In the genomic region with DNA sequence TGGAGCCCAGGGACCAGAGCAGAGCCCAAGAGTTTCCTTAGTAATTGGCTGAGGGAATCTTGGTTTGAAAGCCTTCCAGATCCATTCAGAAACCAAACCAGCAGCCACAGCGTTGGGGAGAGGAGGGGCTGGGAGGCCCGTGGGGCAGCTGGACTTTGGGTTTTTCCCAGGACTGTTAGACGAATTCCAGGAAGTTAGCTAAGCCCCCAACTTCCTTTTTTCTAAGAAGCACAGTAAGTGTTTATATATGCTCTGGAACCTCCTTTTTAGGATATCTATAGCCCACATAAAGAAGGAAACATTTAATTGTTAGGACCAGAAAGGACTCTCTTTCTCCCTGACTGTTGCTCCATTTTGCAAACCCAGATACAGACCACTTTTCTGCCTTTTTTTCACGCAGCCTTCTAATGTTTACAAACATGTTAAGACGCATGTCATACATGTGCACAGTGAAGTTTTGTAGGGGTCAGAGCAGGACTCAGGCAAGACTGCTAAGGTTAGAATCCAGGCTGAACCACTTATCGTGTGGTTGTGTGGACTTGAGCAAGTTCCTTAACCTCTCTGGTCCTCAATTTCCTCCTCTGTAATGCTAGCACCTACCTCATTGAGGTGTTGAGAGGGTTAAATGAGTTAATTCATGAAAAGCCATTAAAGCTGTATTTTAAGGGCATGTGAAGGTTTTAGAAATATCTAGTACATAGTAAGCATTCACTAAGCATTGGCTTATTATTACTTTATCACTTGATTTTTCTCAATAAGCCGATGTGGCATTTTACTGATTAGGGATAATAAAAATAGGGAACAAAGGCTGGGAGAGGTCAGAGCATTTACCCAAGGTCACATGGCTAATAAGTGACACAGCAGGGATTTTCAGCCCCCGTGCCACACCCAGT, we compare ENCODE assay signal across 11 cellular contexts. TPM values are rescaled to one million over a fixed set of nuclear protein-coding genes. Genes with fewer than 3 reads are reported as not detected.
DNase-seq lines count a peak whose midpoint lies in the region; FAIRE-seq and TF ChIP-seq lines count a peak whose summit lies in the region.
"Had no signal": no experiment of that assay in that cellular context is flagged by ENCODE, and none has a peak within 500 bp of the region (broad histone marks: within the 10 kb centered on the region; RNA-seq: fewer than 3 reads in every experiment).

No MANE protein-coding gene starts in this region.

- CTCF ChIA-PET in CD4-positive, alpha-beta memory T cell (lab: Charles Lee; ENCODE audit: partially characterized antibody): no interaction called here

- no peak overlapping the region for H3K27ac Mint-ChIP-seq in CD4-positive, alpha-beta memory T cell

- no peak overlapping the region for H3K4me2 ChIP-seq in parathyroid adenoma (ENCODE audit: low read length)

- H3K4me1 Mint-ChIP-seq in CD4-positive, alpha-beta memory T cell: peaks cover 0 to 2% (median 0%) of the 10 kb centered on the region in 4 donors

- no peaks in the 10 kb centered on the region for H3K79me2 ChIP-seq in parathyroid adenoma

- H3K9me3 Mint-ChIP-seq in CD4-positive, alpha-beta memory T cell: peaks cover 0 to 1% (median 0%) of the 10 kb centered on the region in 8 donors

- H3K36me3 ChIP-seq in SJSA1 (no peaks in the 10 kb centered on the region), parathyroid adenoma (ENCODE audit: control insufficient read depth, insufficient read depth, low read length) (no peaks in the 10 kb centered on the region)
- no peaks in the 10 kb centered on the region for H3K36me3 ChIP-seq in CD4-positive, alpha-beta memory T cell (ENCODE audit: insufficient read depth, low read length)

- intact Hi-C loops in CD4-positive, alpha-beta memory T cell (cut with micrococcal nuclease): no loop called here

- no peak overlapping the region for H3K4me3 ChIP-seq in SJSA1
- no peak overlapping the region for H3K4me3 ChIP-seq in fibroblast of villous mesenchyme (ENCODE audit: low read depth, low read length)
- H3K4me3 ChIP-seq in parathyroid adenoma (ENCODE audit: low read depth, low read length): no peak overlapping the region
- H3K4me3 ChIP-seq in CD4-positive, alpha-beta memory T cell (ENCODE audit: low read length in 2 of 2): no peak overlapping the region
- H3K4me3 ChIP-seq: testis had no signal

- DNase-seq in EL (peak; percentile 62), SJSA1 (ENCODE audit: low read depth in 1 of 2, low spot score in 2 of 2) (peak; percentile 62 to 71), fibroblast of villous mesenchyme (ENCODE audit: low read depth) (peak; percentile 91), putamen (ENCODE audit: low spot score) (no peak), GM19239 (ENCODE audit: insufficient read length, low spot score) (no peak), KG1 (lab: John Stamatoyannopoulos, UW) (no peak)
- DNase-seq in CD4-positive, alpha-beta memory T cell: no peak
- DNase-seq: NCI-H748 treated with DMSO at 0.1 percent for 48 hours, testis had no signal

- H3K4me3 Mint-ChIP-seq in CD4-positive, alpha-beta memory T cell: no peak overlapping the region
- H3K4me3 Mint-ChIP-seq: brain had no signal

- H3K9me3 ChIP-seq in SJSA1 (replicated peaks) (no peaks in the 10 kb centered on the region; the same call in 1 of the 2 replicates), parathyroid adenoma (ENCODE audit: control insufficient read depth, low read length) (no peaks in the 10 kb centered on the region)
- no peaks in the 10 kb centered on the region for H3K9me3 ChIP-seq in CD4-positive, alpha-beta memory T cell (ENCODE audit: control insufficient read depth in 1 of 2, low read length in 2 of 2)
- H3K9me3 ChIP-seq: testis had no signal

- peaks cover 13% of the 10 kb centered on the region for H3K4me1 ChIP-seq in SJSA1 (replicated peaks)
- H3K4me1 ChIP-seq in parathyroid adenoma: no peaks in the 10 kb centered on the region
- H3K4me1 ChIP-seq in CD4-positive, alpha-beta memory T cell (ENCODE audit: insufficient read depth, low read length): no peaks in the 10 kb centered on the region
- H3K4me1 ChIP-seq: testis had no signal

- H3K27me3 ChIP-seq in SJSA1 (replicated peaks): no peaks in the 10 kb centered on the region
- H3K27me3 ChIP-seq in parathyroid adenoma (ENCODE audit: control insufficient read depth, insufficient read depth, low read length): no peaks in the 10 kb centered on the region
- no peaks in the 10 kb centered on the region for H3K27me3 ChIP-seq in CD4-positive, alpha-beta memory T cell (ENCODE audit: insufficient read depth, low read length)
- H3K27me3 ChIP-seq: testis had no signal

- POLR2A ChIA-PET in CD4-positive, alpha-beta memory T cell (lab: Charles Lee; ENCODE audit: partially characterized antibody): no interaction called here

- TF ChIP-seq CTCF in fibroblast of villous mesenchyme (IDR thresholded peaks at IDR 0.05; ENCODE audit: insufficient read depth, low read depth, low read length) (no peak), parathyroid adenoma (IDR thresholded peaks at IDR 0.05) (no peak)

- no peak overlapping the region for H2AFZ ChIP-seq in parathyroid adenoma

- no peak overlapping the region for H3K9ac ChIP-seq in parathyroid adenoma

- H3K27ac ChIP-seq in SJSA1 (peak overlapping the region; percentile 42; the same call in 1 of the 2 replicates), parathyroid adenoma (peak overlapping the region; percentile 40)
- no peak overlapping the region for H3K27ac ChIP-seq in CD4-positive, alpha-beta memory T cell (ENCODE audit: low read depth, low read length)
- H3K27ac ChIP-seq: testis had no signal

- no peaks in the 10 kb centered on the region for H3K36me3 Mint-ChIP-seq in CD4-positive, alpha-beta memory T cell
- H3K36me3 Mint-ChIP-seq: brain had no signal

- no peak for FAIRE-seq in GM19239 (lab: Jason Lieb, UNC)

- peaks cover 0 to 1% of the 10 kb centered on the region in 2 donors for H3K27me3 Mint-ChIP-seq in CD4-positive, alpha-beta memory T cell

RNA-seq across cellular contexts. Expression of a gene that starts 42.4 kb away (rescaled TPM):
- total RNA-seq in SJSA1 (2014; rRNA removed; shearing (Covaris generic)): not detected in 2 replicates
- not detected in 2 replicates for total RNA-seq in fibroblast of villous mesenchyme
- not detected for total RNA-seq in CD4-positive, alpha-beta memory T cell
- polyA plus RNA-seq in CD4-positive, alpha-beta memory T cell: not detected

Comparison
In these comparisons a context has a peak if more than half of its experiments do, and no peak if none do; other contexts are left out.
1. DNase-seq: peak in EL (single experiment), SJSA1 (2 of 2) and fibroblast of villous mesenchyme (single experiment); none in putamen (single experiment), CD4-positive, alpha-beta memory T cell (0 of 5), GM19239 (single experiment) and KG1 (single experiment).